In the genomic region with DNA sequence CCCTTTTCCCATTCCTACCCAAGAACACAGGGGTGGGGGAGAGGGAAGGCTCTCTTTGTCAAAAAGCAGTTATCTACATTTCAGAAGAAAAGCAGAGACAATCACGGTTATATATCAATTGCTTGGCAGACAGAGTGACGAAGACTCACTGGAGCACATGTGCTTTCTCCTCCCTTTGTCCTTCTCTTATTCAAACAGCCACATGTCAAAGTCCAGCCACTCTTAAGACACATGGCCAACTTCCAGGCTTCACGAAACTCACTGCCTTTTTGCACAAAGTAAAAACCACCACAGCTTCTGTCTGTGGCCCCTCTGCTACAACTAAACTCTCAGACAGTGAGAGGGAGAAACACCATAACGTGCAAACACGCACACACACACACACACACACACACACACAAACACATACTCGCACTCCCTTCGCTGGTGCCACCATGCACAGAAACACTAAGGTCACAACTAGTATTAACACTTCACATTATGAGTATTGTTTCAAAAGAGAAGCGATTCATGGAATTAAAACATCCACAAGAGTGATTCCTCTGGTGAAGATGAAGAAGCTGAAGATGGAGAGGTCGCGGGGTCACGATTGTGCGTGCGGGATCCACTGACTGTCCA, we compare ENCODE assay signal across 1 cellular context.
TF ChIP-seq lines count a peak whose summit lies in the region.

No MANE protein-coding gene starts in this region.

TF ChIP-seq in HepG2, 621 proteins besides CTCF, POLR2A, EP300 and RAD21 (continued from another document):
- TF ChIP-seq ZNF550 (CRISPR knock-in tag; IDR thresholded peaks at IDR 0.05; ENCODE audit: borderline replicate concordance) (no peak), ZFP82 (CRISPR knock-in tag; IDR thresholded peaks at IDR 0.05; ENCODE audit: borderline replicate concordance) (no peak), ZBTB20 (CRISPR knock-in tag; IDR thresholded peaks at IDR 0.05; ENCODE audit: borderline replicate concordance, low read depth) (no peak), PITX1 (CRISPR knock-in tag; IDR thresholded peaks at IDR 0.05) (no peak), ZBTB33 (CRISPR knock-in tag; IDR thresholded peaks at IDR 0.05) (no peak), ZNF607 (CRISPR knock-in tag; IDR thresholded peaks at IDR 0.05; ENCODE audit: borderline replicate concordance) (no peak), HNRNPK (IDR thresholded peaks at IDR 0.05; ENCODE audit: low read depth, low read length, poor library complexity, severe bottlenecking) (no peak), ZSCAN30 (CRISPR knock-in tag; IDR thresholded peaks at IDR 0.05) (no peak), ZNF501 (CRISPR knock-in tag; IDR thresholded peaks at IDR 0.05) (no peak)
- TF ChIP-seq, protein P1, sequence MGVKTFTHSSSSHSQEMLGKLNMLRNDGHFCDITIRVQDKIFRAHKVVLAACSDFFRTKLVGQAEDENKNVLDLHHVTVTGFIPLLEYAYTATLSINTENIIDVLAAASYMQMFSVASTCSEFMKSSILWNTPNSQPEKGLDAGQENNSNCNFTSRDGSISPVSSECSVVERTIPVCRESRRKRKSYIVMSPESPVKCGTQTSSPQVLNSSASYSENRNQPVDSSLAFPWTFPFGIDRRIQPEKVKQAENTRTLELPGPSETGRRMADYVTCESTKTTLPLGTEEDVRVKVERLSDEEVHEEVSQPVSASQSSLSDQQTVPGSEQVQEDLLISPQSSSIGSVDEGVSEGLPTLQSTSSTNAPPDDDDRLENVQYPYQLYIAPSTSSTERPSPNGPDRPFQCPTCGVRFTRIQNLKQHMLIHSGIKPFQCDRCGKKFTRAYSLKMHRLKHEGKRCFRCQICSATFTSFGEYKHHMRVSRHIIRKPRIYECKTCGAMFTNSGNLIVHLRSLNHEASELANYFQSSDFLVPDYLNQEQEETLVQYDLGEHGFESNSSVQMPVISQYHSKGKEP (CRISPR knock-in tag; IDR thresholded peaks at IDR 0.05) = no peak
- TF ChIP-seq, protein P2, sequence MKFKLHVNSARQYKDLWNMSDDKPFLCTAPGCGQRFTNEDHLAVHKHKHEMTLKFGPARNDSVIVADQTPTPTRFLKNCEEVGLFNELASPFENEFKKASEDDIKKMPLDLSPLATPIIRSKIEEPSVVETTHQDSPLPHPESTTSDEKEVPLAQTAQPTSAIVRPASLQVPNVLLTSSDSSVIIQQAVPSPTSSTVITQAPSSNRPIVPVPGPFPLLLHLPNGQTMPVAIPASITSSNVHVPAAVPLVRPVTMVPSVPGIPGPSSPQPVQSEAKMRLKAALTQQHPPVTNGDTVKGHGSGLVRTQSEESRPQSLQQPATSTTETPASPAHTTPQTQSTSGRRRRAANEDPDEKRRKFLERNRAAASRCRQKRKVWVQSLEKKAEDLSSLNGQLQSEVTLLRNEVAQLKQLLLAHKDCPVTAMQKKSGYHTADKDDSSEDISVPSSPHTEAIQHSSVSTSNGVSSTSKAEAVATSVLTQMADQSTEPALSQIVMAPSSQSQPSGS (CRISPR knock-in tag; IDR thresholded peaks at IDR 0.05) = no peak
TF ChIP-seq in HepG2: peak in this region for 10.
